ENCODE assay signal across 8 cellular contexts in genomic region chr20:49964964-49965780, GRCh38. TPM values are rescaled to one million over a fixed set of nuclear protein-coding genes. Genes with fewer than 3 reads are reported as not detected.
DNase-seq lines count a peak whose midpoint lies in the region; ATAC-seq and TF ChIP-seq lines count a peak whose summit lies in the region.

No MANE protein-coding gene starts in this region.

- H3K4me1 Mint-ChIP-seq in CD4-positive, alpha-beta memory T cell: no peaks in the 10 kb centered on the region

- CTCF ChIA-PET in CD4-positive, alpha-beta memory T cell (lab: Charles Lee; ENCODE audit: partially characterized antibody): interaction anchor here (0.6 to 1.4 kb wide), 6 partner anchors 11 to 204 kb away, joined by 3 to 4 read pairs (median 3); no protein-coding TSS in a partner anchor

- ATAC-seq in HG03095 (IDR thresholded peaks at IDR 0.05; ENCODE audit: unreplicated experiment): no peak

- DNase-seq in NCI-H526 (lab: John Stamatoyannopoulos, UW) (peak; percentile 29 to 66), NCI-H526 treated with DMSO at 0.1 percent for 48 hours (lab: John Stamatoyannopoulos, UW) (no peak), HPDE6-E6E7 (ENCODE audit: extremely low spot score) (peak; percentile 76), islet precursor cell (peak; percentile 82), NK-92 (lab: John Stamatoyannopoulos, UW; ENCODE audit: unreplicated experiment) (no peak)
- no peak for DNase-seq in CD4-positive, alpha-beta memory T cell

- H3K36me3 Mint-ChIP-seq in CD4-positive, alpha-beta memory T cell: peaks cover 0 to 2% of the 10 kb centered on the region in 2 donors

- H3K36me3 ChIP-seq in SU-DHL-6 (ENCODE audit: low read length): no peaks in the 10 kb centered on the region
- H3K36me3 ChIP-seq in CD4-positive, alpha-beta memory T cell (ENCODE audit: insufficient read depth, low read length): no peaks in the 10 kb centered on the region

- H3K79me2 ChIP-seq in SU-DHL-6 (ENCODE audit: insufficient read depth, low read length): no peaks in the 10 kb centered on the region

- H3K4me3 Mint-ChIP-seq in CD4-positive, alpha-beta memory T cell: no peak overlapping the region

- H3K27me3 ChIP-seq in SU-DHL-6 (ENCODE audit: low read length): no peaks in the 10 kb centered on the region
- no peaks in the 10 kb centered on the region for H3K27me3 ChIP-seq in CD4-positive, alpha-beta memory T cell (ENCODE audit: insufficient read depth, low read length)

- peak; percentile 84 for TF ChIP-seq CTCF in SU-DHL-6 (IDR thresholded peaks at IDR 0.05; ENCODE audit: insufficient read depth, low read length, poor library complexity, severe bottlenecking)

- no peak overlapping the region for H2AFZ ChIP-seq in SU-DHL-6 (ENCODE audit: low read depth, low read length, severe bottlenecking)

- POLR2A ChIA-PET in CD4-positive, alpha-beta memory T cell (lab: Charles Lee; ENCODE audit: partially characterized antibody): interaction anchor here (1.0 kb wide), 1 partner anchor 17 kb away, joined by 3 read pairs; no protein-coding TSS in a partner anchor

- no peaks in the 10 kb centered on the region for H3K9me3 ChIP-seq in SU-DHL-6 (ENCODE audit: insufficient read depth, low read length)
- no peaks in the 10 kb centered on the region for H3K9me3 ChIP-seq in CD4-positive, alpha-beta memory T cell (ENCODE audit: control insufficient read depth in 1 of 2, low read length in 2 of 2)

- intact Hi-C loops in CD4-positive, alpha-beta memory T cell (cut with micrococcal nuclease): no loop called here

- no peaks in the 10 kb centered on the region for H3K4me1 ChIP-seq in CD4-positive, alpha-beta memory T cell (ENCODE audit: insufficient read depth, low read length)

- H3K9ac ChIP-seq in SU-DHL-6 (ENCODE audit: low read length): no peak overlapping the region

- no peaks in the 10 kb centered on the region for H3F3A ChIP-seq in SU-DHL-6 (ENCODE audit: insufficient read depth)

- no peak overlapping the region for H3K27ac ChIP-seq in SU-DHL-6 (ENCODE audit: low read depth, low read length)
- no peak overlapping the region for H3K27ac ChIP-seq in CD4-positive, alpha-beta memory T cell (ENCODE audit: low read depth, low read length)

- H3K4me2 ChIP-seq in SU-DHL-6 (ENCODE audit: low read depth, low read length, poor library complexity, severe bottlenecking): no peak overlapping the region

- H3K9me3 Mint-ChIP-seq in CD4-positive, alpha-beta memory T cell: no peaks in the 10 kb centered on the region

- H3K27ac Mint-ChIP-seq in CD4-positive, alpha-beta memory T cell: peak overlapping the region in 1 of 7 donors; percentile 65

- H3K9me2 ChIP-seq in SU-DHL-6 (replicated peaks; ENCODE audit: insufficient read depth, low read length): no peaks in the 10 kb centered on the region

- H3K27me3 Mint-ChIP-seq in CD4-positive, alpha-beta memory T cell: no peaks in the 10 kb centered on the region

- H3K4me3 ChIP-seq in SU-DHL-6 (ENCODE audit: insufficient read depth, low read length, poor library complexity, severe bottlenecking): no peak overlapping the region
- H3K4me3 ChIP-seq in CD4-positive, alpha-beta memory T cell (ENCODE audit: low read length in 2 of 2): no peak overlapping the region

- H4K20me1 ChIP-seq in SU-DHL-6 (ENCODE audit: low read depth, low read length): no peaks in the 10 kb centered on the region

RNA-seq across cellular contexts. Expression of gene SNAI1, which starts 17.6 kb away (rescaled TPM):
- total RNA-seq in CD4-positive, alpha-beta memory T cell: under 1 TPM; 0.19 to 0.44 TPM
- polyA plus RNA-seq in CD4-positive, alpha-beta memory T cell: under 1 TPM; 0.17 to 0.60 TPM

RNA-seq across cellular contexts. Expression of gene RNF114, which starts 29.0 kb away (rescaled TPM):
- total RNA-seq in CD4-positive, alpha-beta memory T cell: 100 to 1,000 TPM in 1 of 2 experiments, 10 to 100 TPM in 1; 96.3 to 101 TPM
- polyA plus RNA-seq in CD4-positive, alpha-beta memory T cell: 100 to 1,000 TPM; 107 to 177 TPM

RNA-seq across cellular contexts. Expression of gene SPATA2, which starts 49.8 kb away (rescaled TPM):
- 1 to 10 TPM; 8.7 to 9.3 TPM for total RNA-seq in CD4-positive, alpha-beta memory T cell
- polyA plus RNA-seq in CD4-positive, alpha-beta memory T cell: 1 to 10 TPM; 2.6 to 6.9 TPM

Comparison
In these comparisons a context has a peak if more than half of its experiments do, and no peak if none do; other contexts are left out.
1. DNase-seq: peak in NCI-H526 (2 of 2), HPDE6-E6E7 (single experiment) and islet precursor cell (single experiment); none in NCI-H526 treated with DMSO at 0.1 percent for 48 hours (single experiment), NK-92 (single experiment) and CD4-positive, alpha-beta memory T cell (0 of 5).